In the genomic region with DNA sequence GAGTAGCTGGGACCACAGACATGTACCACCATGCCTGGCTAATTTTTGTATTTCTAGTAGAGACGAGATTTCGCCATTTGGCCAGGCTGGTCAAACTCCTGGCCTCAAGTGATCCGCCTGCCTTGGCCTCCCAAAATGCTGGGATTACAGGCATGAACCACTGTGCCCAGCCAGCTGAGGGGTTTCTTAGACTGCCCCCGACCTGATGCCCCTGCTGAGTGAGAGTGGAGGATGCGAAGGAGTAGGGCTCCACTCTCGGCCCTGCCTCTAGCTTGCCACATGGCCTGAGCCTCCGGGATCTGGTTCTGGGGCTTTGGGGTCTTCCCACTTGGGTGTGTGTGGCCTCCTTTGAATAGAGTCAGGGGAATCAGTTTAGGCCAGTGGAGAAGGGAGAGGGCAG, we compare ENCODE assay signal across 9 cellular contexts. TPM values are rescaled to one million over a fixed set of nuclear protein-coding genes. Genes with fewer than 3 reads are reported as not detected.
"Had no signal": no experiment of that assay in that cellular context is flagged by ENCODE, and none has a peak within 500 bp of the region (broad histone marks: within the 10 kb centered on the region; RNA-seq: fewer than 3 reads in every experiment).

No MANE protein-coding gene starts in this region.

- DNase-seq: H7, HFFc6, KG1 had no signal

- H3K9me3 ChIP-seq: HAP-1 had no signal

- H3K27ac ChIP-seq: HL-60 had no signal

- H3K4me2 ChIP-seq: GM23338 had no signal

- H3K4me3 ChIP-seq: GM23338, HAP-1, K562 had no signal

- FAIRE-seq: HepG2, K562 had no signal

- H3K36me3 ChIP-seq: HAP-1 had no signal

- H2AFZ ChIP-seq: GM23338 had no signal

- H3K4me1 ChIP-seq: HAP-1 had no signal

RNA-seq across cellular contexts. Expression of a gene that starts 11.0 kb away (rescaled TPM):
- total RNA-seq: HepG2, HFFc6, HT1080, K562 had no signal
- polyA plus RNA-seq: K562 had no signal
